11 cellular contexts compared by ENCODE assay signal in genomic region chr12:81077329-81077685, GRCh38. TPM values are rescaled to one million over a fixed set of nuclear protein-coding genes. Genes with fewer than 3 reads are reported as not detected.
DNase-seq lines count a peak whose midpoint lies in the region; ATAC-seq and TF ChIP-seq lines count a peak whose summit lies in the region.
"Had no signal": no experiment of that assay in that cellular context is flagged by ENCODE, and none has a peak within 500 bp of the region (broad histone marks: within the 10 kb centered on the region; RNA-seq: fewer than 3 reads in every experiment).

No MANE protein-coding gene starts in this region.

- peaks cover 42% of the 10 kb centered on the region for H3K4me1 Mint-ChIP-seq in neural crest cell

- TF ChIP-seq CTCF in PC-9 (conservative IDR thresholded peaks at IDR 0.05) (no peak), neural crest cell (conservative IDR thresholded peaks at IDR 0.05) (no peak)

- H3K9me3 ChIP-seq in PC-9 (ENCODE audit: insufficient read depth, low read depth) = no peaks in the 10 kb centered on the region

- H3K4me1 ChIP-seq in PC-9 (replicated peaks; ENCODE audit: insufficient read depth) = peaks cover 22% of the 10 kb centered on the region

- no peaks in the 10 kb centered on the region for H3K27me3 Mint-ChIP-seq in neural crest cell (ENCODE audit: low read depth)

- DNase-seq in AG08395 (ENCODE audit: low spot score) = peak; percentile 23
- peak in 1 of 2 experiments; percentile 15 for DNase-seq in PC-9
- DNase-seq in Right ventricle myocardium superior = peak; percentile 65
- no peak for DNase-seq in neural crest cell (ENCODE audit: low read depth, low spot score)
- no peak for DNase-seq in AML-193 (lab: John Stamatoyannopoulos, UW)
- no peak for DNase-seq in NCI-H1092 (lab: John Stamatoyannopoulos, UW)
- DNase-seq in activated CD4-positive, CD25-positive, alpha-beta regulatory T cell (lab: John Stamatoyannopoulos, UW) = no peak
- DNase-seq: activated CD4-positive, alpha-beta T cell treated with anti-CD3 and anti-CD28 coated beads for 48 hours had no signal

- intact Hi-C loops in PC-9 (cut with micrococcal nuclease; ENCODE audit: unreplicated experiment) (no loop called here), Right ventricle myocardium superior (cut with DNase I) (no loop called here)

- no peaks in the 10 kb centered on the region for H3K36me3 ChIP-seq in PC-9 (ENCODE audit: low read depth)

- peak overlapping the region; percentile 88 for H3K4me2 ChIP-seq in PC-9

- H3K4me3 ChIP-seq in PC-9 = peak overlapping the region; percentile 87

- H3K9me2 ChIP-seq in PC-9 (ENCODE audit: insufficient read depth) = no peaks in the 10 kb centered on the region

- POLR2A ChIA-PET in PC-9 (lab: Charles Lee; ENCODE audit: unreplicated experiment) = interaction anchor here (0.7 kb wide), 1 partner anchor 97 kb away, joined by 4 read pairs; no protein-coding TSS in a partner anchor

- no TSS peak for BruUV-seq in PC-9 (replicated peaks; lab: Mats Ljungman, UMichigan)

- H3K9me3 Mint-ChIP-seq in neural crest cell = no peaks in the 10 kb centered on the region

- H3K79me2 ChIP-seq in PC-9 (ENCODE audit: low read depth) = no peaks in the 10 kb centered on the region; the same call in 1 of the 2 replicates

- H3K4me3 Mint-ChIP-seq in neural crest cell = peak overlapping the region; percentile 88

- ATAC-seq in Right ventricle myocardium superior (ENCODE audit: poor library complexity) = peak; percentile 88
- no peak for ATAC-seq in GM21360 (IDR thresholded peaks at IDR 0.05; ENCODE audit: unreplicated experiment)

- H3K27ac Mint-ChIP-seq in neural crest cell (ENCODE audit: unreplicated experiment) = peak overlapping the region; percentile 96

- H3K36me3 Mint-ChIP-seq in neural crest cell (ENCODE audit: low read depth) = no peaks in the 10 kb centered on the region

- peak overlapping the region; percentile 92 for H2AFZ ChIP-seq in PC-9

- no peaks in the 10 kb centered on the region for H4K20me1 ChIP-seq in PC-9 (ENCODE audit: insufficient read depth)

- H3F3A ChIP-seq in PC-9 (ENCODE audit: insufficient read depth, low read depth) = no peaks in the 10 kb centered on the region

- no peak overlapping the region for H3K27ac ChIP-seq in PC-9
- H3K27ac ChIP-seq: C4-2B, epithelial cell of prostate had no signal

- CTCF ChIA-PET in PC-9 (lab: Charles Lee) = no interaction called here

- H3K27me3 ChIP-seq in PC-9 (ENCODE audit: insufficient read depth, low read depth) = no peaks in the 10 kb centered on the region

RNA-seq across cellular contexts. Expression of gene ACSS3, which starts 0.6 kb away (rescaled TPM):
- total RNA-seq in PC-9 (2021) (8.5 and 9.4 TPM in 2 replicates), Right ventricle myocardium superior (25.8 TPM), neural crest cell (14.5 and 15.7 TPM in 2 replicates)

Comparison
In these comparisons a context has a peak if more than half of its experiments do, and no peak if none do; other contexts are left out.
1. DNase-seq: peak in AG08395 (single experiment) and Right ventricle myocardium superior (single experiment); none in neural crest cell (single experiment), AML-193 (0 of 2), NCI-H1092 (single experiment) and activated CD4-positive, CD25-positive, alpha-beta regulatory T cell (0 of 4).